Comparison of ENCODE assay signal across 8 cellular contexts in the genomic region with DNA sequence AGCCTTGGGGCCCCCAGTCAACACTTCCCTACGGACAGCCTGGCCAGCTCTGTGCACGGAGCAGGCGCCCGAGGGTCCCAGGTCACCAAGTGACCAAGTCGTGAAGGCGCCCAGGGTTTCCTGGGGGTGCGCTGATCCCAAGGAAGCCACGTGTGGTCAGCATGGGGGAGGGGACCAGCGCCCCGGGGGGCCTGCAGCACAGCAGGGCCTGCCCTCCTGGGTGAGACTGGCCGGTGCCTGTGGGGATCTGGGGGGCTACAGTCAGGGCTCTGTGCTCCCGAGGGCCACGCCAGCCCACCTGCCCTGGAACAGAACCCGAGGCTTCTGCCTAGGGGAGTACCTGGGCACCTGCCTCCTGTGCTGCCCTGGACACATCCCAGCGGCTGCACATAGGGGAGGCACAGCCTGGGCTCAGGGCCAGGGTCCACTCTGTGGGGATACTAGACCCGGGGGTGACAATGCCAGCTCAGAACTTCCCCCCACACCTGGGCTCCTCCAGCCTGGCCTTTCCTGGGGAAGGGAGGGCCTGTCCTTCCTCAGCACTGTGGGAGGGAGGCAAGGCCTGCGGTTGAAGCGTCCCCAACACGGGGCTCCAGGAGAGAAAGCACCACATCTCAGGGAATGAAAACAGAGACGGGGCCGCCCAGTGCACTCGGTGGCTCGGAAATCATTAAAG. TPM values are rescaled to one million over a fixed set of nuclear protein-coding genes. Genes with fewer than 3 reads are reported as not detected.
DNase-seq lines count a peak whose midpoint lies in the region; ATAC-seq and TF ChIP-seq lines count a peak whose summit lies in the region.

No MANE protein-coding gene starts in this region.

- no peak overlapping the region for H3K27ac ChIP-seq in BLaER1
- H3K27ac ChIP-seq in psoas muscle = peak overlapping the region; percentile 82

- intact Hi-C loops in left ventricle myocardium superior (cut with micrococcal nuclease) (loop anchor here (5.0 kb wide), 1 partner anchor 143 kb away; no protein-coding TSS in a partner anchor), psoas muscle (cut with DNase I) (loop anchor here (2.0 to 10.0 kb wide), 3 partner anchors 145 to 531 kb away; no protein-coding TSS in a partner anchor)

- peak overlapping the region; percentile 21; the same call in 1 of the 2 replicates for H3K4me2 ChIP-seq in BLaER1

- ATAC-seq in left ventricle myocardium superior (no peak), psoas muscle (peak in 1 of 4 donors; percentile 2), GM19397 (IDR thresholded peaks at IDR 0.05; ENCODE audit: unreplicated experiment) (no peak)

- WGBS in psoas muscle, 3 donors = 58 to 68% (median 68%) methylated on average over 22 to 23 of the region's 23 CpGs

- H3K9me3 Mint-ChIP-seq in activated CD4-positive, alpha-beta memory T cell treated with anti-CD3 and anti-CD28 coated beads, Interleukin-2, amount 10 ng/mL, durations not matched to agents 7 days and 5 days = no peaks in the 10 kb centered on the region
- no peaks in the 10 kb centered on the region for H3K9me3 Mint-ChIP-seq in T-helper 2 cell treated with Interferon-gamma antibody and Interleukin-4, amounts not matched to agents 5 μg/mL and 100 μg/mL, for 36 hours

- peak; percentile 13 for DNase-seq in activated CD4-positive, alpha-beta memory T cell treated with anti-CD3 and anti-CD28 coated beads, Interleukin-2, amount 10 ng/mL, durations not matched to agents 7 days and 5 days
- DNase-seq in left ventricle myocardium superior = peak; percentile 62
- no peak for DNase-seq in psoas muscle
- DNase-seq in NCI-H82 treated with DMSO at 0.1 percent for 48 hours (lab: John Stamatoyannopoulos, UW; ENCODE audit: unreplicated experiment) = no peak
- DNase-seq in DMS153 treated with DMSO at 0.1 percent for 48 hours (lab: John Stamatoyannopoulos, UW; ENCODE audit: unreplicated experiment) = no peak
- DNase-seq in T-helper 2 cell treated with Interferon-gamma antibody and Interleukin-4, amounts not matched to agents 5 μg/mL and 100 μg/mL, for 36 hours (ENCODE audit: low spot score) = no peak

- no peaks in the 10 kb centered on the region for H4K20me1 ChIP-seq in BLaER1

- no peaks in the 10 kb centered on the region for H3K36me3 Mint-ChIP-seq in activated CD4-positive, alpha-beta memory T cell treated with anti-CD3 and anti-CD28 coated beads, Interleukin-2, amount 10 ng/mL, durations not matched to agents 7 days and 5 days (ENCODE audit: low read depth)
- no peaks in the 10 kb centered on the region for H3K36me3 Mint-ChIP-seq in T-helper 2 cell treated with Interferon-gamma antibody and Interleukin-4, amounts not matched to agents 5 μg/mL and 100 μg/mL, for 36 hours (ENCODE audit: low read depth)

- no peaks in the 10 kb centered on the region for H3K36me3 ChIP-seq in BLaER1
- H3K36me3 ChIP-seq in psoas muscle (ENCODE audit: insufficient read depth in 1 of 2, low read depth in 1 of 2) = no peaks in the 10 kb centered on the region

- H3K9ac ChIP-seq in BLaER1 = no peak overlapping the region

- H3K4me3 Mint-ChIP-seq in activated CD4-positive, alpha-beta memory T cell treated with anti-CD3 and anti-CD28 coated beads, Interleukin-2, amount 10 ng/mL, durations not matched to agents 7 days and 5 days = no peak overlapping the region
- no peak overlapping the region for H3K4me3 Mint-ChIP-seq in T-helper 2 cell treated with Interferon-gamma antibody and Interleukin-4, amounts not matched to agents 5 μg/mL and 100 μg/mL, for 36 hours

- TF ChIP-seq CTCF in psoas muscle (IDR thresholded peaks at IDR 0.05) = no peak

- CTCF ChIA-PET in activated CD4-positive, alpha-beta memory T cell treated with anti-CD3 and anti-CD28 coated beads, Interleukin-2, amount 10 ng/mL, durations not matched to agents 7 days and 5 days (lab: Charles Lee) = interaction anchor here (1.1 to 1.6 kb wide), 3 partner anchors 153 to 527 kb away, joined by 3 to 9 read pairs (median 4); no protein-coding TSS in a partner anchor

- no peak overlapping the region for H3K4me3 ChIP-seq in BLaER1
- H3K4me3 ChIP-seq in psoas muscle = no peak overlapping the region

- POLR2A ChIA-PET in activated CD4-positive, alpha-beta memory T cell treated with anti-CD3 and anti-CD28 coated beads, Interleukin-2, amount 10 ng/mL, durations not matched to agents 7 days and 5 days (lab: Charles Lee) = no interaction called here

- H3K9me3 ChIP-seq in BLaER1 = peaks cover 16% of the 10 kb centered on the region
- no peaks in the 10 kb centered on the region for H3K9me3 ChIP-seq in psoas muscle

- no peaks in the 10 kb centered on the region for H3K27me3 Mint-ChIP-seq in activated CD4-positive, alpha-beta memory T cell treated with anti-CD3 and anti-CD28 coated beads, Interleukin-2, amount 10 ng/mL, durations not matched to agents 7 days and 5 days
- peaks cover 7% of the 10 kb centered on the region for H3K27me3 Mint-ChIP-seq in T-helper 2 cell treated with Interferon-gamma antibody and Interleukin-4, amounts not matched to agents 5 μg/mL and 100 μg/mL, for 36 hours (ENCODE audit: low read depth)

- no peak overlapping the region for H3K27ac Mint-ChIP-seq in activated CD4-positive, alpha-beta memory T cell treated with anti-CD3 and anti-CD28 coated beads, Interleukin-2, amount 10 ng/mL, durations not matched to agents 7 days and 5 days
- H3K27ac Mint-ChIP-seq in T-helper 2 cell treated with Interferon-gamma antibody and Interleukin-4, amounts not matched to agents 5 μg/mL and 100 μg/mL, for 36 hours = no peak overlapping the region

- H3K27me3 ChIP-seq in BLaER1 (no peaks in the 10 kb centered on the region), psoas muscle (ENCODE audit: insufficient read depth in 3 of 3, low read length in 2 of 3) (peaks cover 0 to 15% (median 0%) of the 10 kb centered on the region in 3 donors)

- H3K4me1 Mint-ChIP-seq in activated CD4-positive, alpha-beta memory T cell treated with anti-CD3 and anti-CD28 coated beads, Interleukin-2, amount 10 ng/mL, durations not matched to agents 7 days and 5 days = peaks cover 22% of the 10 kb centered on the region
- H3K4me1 Mint-ChIP-seq in T-helper 2 cell treated with Interferon-gamma antibody and Interleukin-4, amounts not matched to agents 5 μg/mL and 100 μg/mL, for 36 hours (ENCODE audit: low read depth) = peaks cover 3% of the 10 kb centered on the region

- H3K4me1 ChIP-seq in BLaER1 (peaks cover 45% of the 10 kb centered on the region), psoas muscle (peaks cover 19% of the 10 kb centered on the region)

RNA-seq across cellular contexts. Expression of a gene that starts 6.2 kb away (rescaled TPM):
- total RNA-seq in activated CD4-positive, alpha-beta memory T cell treated with anti-CD3 and anti-CD28 coated beads, Interleukin-2, amount 10 ng/mL, durations not matched to agents 7 days and 5 days = 10 to 100 TPM; 23.5 to 25.1 TPM
- total RNA-seq in left ventricle myocardium superior (15.7 TPM), psoas muscle (10 to 100 TPM in 2 of 4 donors, 1 to 10 TPM in 2; 5.6 to 13.9 (median 9.4) TPM)
- 10 to 100 TPM in 2 of 3 donors, 1 to 10 TPM in 1; 8.3 to 13.1 (median 10.8) TPM for polyA plus RNA-seq in psoas muscle

Comparison
In these comparisons a context has a peak if more than half of its experiments do, and no peak if none do; other contexts are left out.
1. DNase-seq: peak in activated CD4-positive, alpha-beta memory T cell treated with anti-CD3 and anti-CD28 coated beads, Interleukin-2, amount 10 ng/mL, durations not matched to agents 7 days and 5 days (single experiment) and left ventricle myocardium superior (single experiment); none in psoas muscle (0 of 2), NCI-H82 treated with DMSO at 0.1 percent for 48 hours (single experiment), DMS153 treated with DMSO at 0.1 percent for 48 hours (single experiment) and T-helper 2 cell treated with Interferon-gamma antibody and Interleukin-4, amounts not matched to agents 5 μg/mL and 100 μg/mL, for 36 hours (single experiment).